In genomic region chr9:77802512-77803293, GRCh38 we compare ENCODE assay signal across 19 cellular contexts.
DNase-seq lines count a peak whose midpoint lies in the region; ATAC-seq and TF ChIP-seq lines count a peak whose summit lies in the region.
"Had no signal": no experiment of that assay in that cellular context is flagged by ENCODE, and none has a peak within 500 bp of the region (broad histone marks: within the 10 kb centered on the region; RNA-seq: fewer than 3 reads in every experiment).

No MANE protein-coding gene starts in this region.

- H3K79me1 ChIP-seq in H9 (ENCODE audit: insufficient read depth, low read depth, low read length, poor library complexity, severe bottlenecking) = peaks cover 2% of the 10 kb centered on the region

- no peak overlapping the region for H3K4ac ChIP-seq in H9 (ENCODE audit: low read depth, low read length)

- no peak overlapping the region for H2AK5ac ChIP-seq in H9 (ENCODE audit: insufficient read length, low read length)

- no peak for TF ChIP-seq CTCF in H9 (conservative IDR thresholded peaks at IDR 0.05)

- H3K27ac Mint-ChIP-seq in H9 = no peak overlapping the region
- H3K27ac Mint-ChIP-seq: activated naive CD8-positive, alpha-beta T cell treated with anti-CD3 and anti-CD28 coated beads for 36 hours; T-helper 17 cell had no signal

- H3K4me1 Mint-ChIP-seq in H9 = peaks cover 7 to 8% of the 10 kb centered on the region in 2 experiments

- no peak overlapping the region for H3K27ac ChIP-seq in H9 (ENCODE audit: insufficient read length, low read depth, low read length)
- H3K27ac ChIP-seq: BLaER1, epithelial cell of prostate, gastrocnemius medialis, prostate gland, thoracic aorta had no signal

- H4K8ac ChIP-seq in H9 (replicated peaks; ENCODE audit: insufficient read length, low read depth, low read length) = no peak overlapping the region

- DNase-seq in NCI-H2196 (lab: John Stamatoyannopoulos, UW; ENCODE audit: unreplicated experiment) (peak; percentile 24), NCI-H2196 treated with DMSO at 0.1 percent for 48 hours (lab: John Stamatoyannopoulos, UW; ENCODE audit: unreplicated experiment) (no peak), NCI-H2227 treated with DMSO at 0.1 percent for 48 hours (lab: John Stamatoyannopoulos, UW) (peak; percentile 74), left kidney (ENCODE audit: low read depth, low spot score) (peak; percentile 5), GM19238 (ENCODE audit: insufficient read length, low spot score) (no peak), HUDEP-2 (lab: John Stamatoyannopoulos, UW; ENCODE audit: unreplicated experiment in 76 of 76) (no peak), H9 (no peak)
- DNase-seq: activated naive CD8-positive, alpha-beta T cell treated with anti-CD3 and anti-CD28 coated beads for 36 hours; gastrocnemius medialis; left ventricle myocardium superior; NCI-H1694 treated with DMSO at 0.1 percent for 48 hours; small intestine; T-helper 17 cell had no signal

- H3K4me2 ChIP-seq in H9 (ENCODE audit: insufficient read depth, insufficient read length, low read length) = no peak overlapping the region
- H3K4me2 ChIP-seq: BLaER1 had no signal

- no peak overlapping the region for H3K9ac ChIP-seq in H9 (ENCODE audit: extremely low read depth, insufficient read length, low read length)
- H3K9ac ChIP-seq: BLaER1 had no signal

- H3K14ac ChIP-seq in H9 (ENCODE audit: insufficient read depth, low read length) = no peak overlapping the region

- H4K5ac ChIP-seq in H9 (ENCODE audit: insufficient read length, low read depth, low read length) = no peak overlapping the region

- no peak overlapping the region for H3T11ph ChIP-seq in H9 (ENCODE audit: low read length)

- no peak for ATAC-seq in esophagus mucosa
- ATAC-seq: gastrocnemius medialis, left ventricle myocardium superior, T-helper 17 cell had no signal

- no peak overlapping the region for H3K23ac ChIP-seq in H9 (ENCODE audit: insufficient read length, low read depth, low read length)

- H3K56ac ChIP-seq in H9 (ENCODE audit: insufficient read length, low read depth, low read length) = no peak overlapping the region

- no peaks in the 10 kb centered on the region for H3K27me3 Mint-ChIP-seq in H9 (ENCODE audit: low read depth)
- H3K27me3 Mint-ChIP-seq: activated naive CD8-positive, alpha-beta T cell treated with anti-CD3 and anti-CD28 coated beads for 36 hours; brain; T-helper 17 cell had no signal

- no peaks in the 10 kb centered on the region for H3K36me3 Mint-ChIP-seq in H9 (ENCODE audit: insufficient read depth in 1 of 3, low read depth in 3 of 3)

- H3K18ac ChIP-seq in H9 (ENCODE audit: insufficient read length, low read depth, low read length) = no peak overlapping the region

- no CpG with 5 or more reads among the region's 7 CpGs for WGBS in H9 (ENCODE audit: extremely low coverage, insufficient read length, low lambda C conversion rate)

- H3K4me3 Mint-ChIP-seq in H9 = no peak overlapping the region
- H3K4me3 Mint-ChIP-seq: activated naive CD8-positive, alpha-beta T cell treated with anti-CD3 and anti-CD28 coated beads for 36 hours; brain; T-helper 17 cell had no signal

- H2BK12ac ChIP-seq in H9 (ENCODE audit: insufficient read length, low read depth, low read length) = no peak overlapping the region

- no peaks in the 10 kb centered on the region for H3K79me2 ChIP-seq in H9 (ENCODE audit: insufficient read depth, low read length)

- no peak overlapping the region for H2AFZ ChIP-seq in H9 (ENCODE audit: low read length)

- H3K9me3 ChIP-seq in H9 (ENCODE audit: control insufficient read depth, low read depth, low read length) = no peaks in the 10 kb centered on the region
- H3K9me3 ChIP-seq: BLaER1, gastrocnemius medialis, prostate gland, thoracic aorta had no signal

- no peaks in the 10 kb centered on the region for H3K4me1 ChIP-seq in H9 (ENCODE audit: insufficient read depth, low read length)
- H3K4me1 ChIP-seq: BLaER1, prostate gland had no signal

- no peaks in the 10 kb centered on the region for H4K20me1 ChIP-seq in H9 (ENCODE audit: control insufficient read depth, insufficient read depth, insufficient read length)
- H4K20me1 ChIP-seq: BLaER1 had no signal

- no peaks in the 10 kb centered on the region for H3K9me3 Mint-ChIP-seq in H9
- H3K9me3 Mint-ChIP-seq: brain had no signal

- H2BK20ac ChIP-seq in H9 (ENCODE audit: low read depth, low read length, poor library complexity, severe bottlenecking) = no peak overlapping the region

- H2BK15ac ChIP-seq in H9 (ENCODE audit: low read depth, low read length) = no peak overlapping the region

- H3K23me2 ChIP-seq in H9 (ENCODE audit: insufficient read length, low read depth, low read length, poor library complexity, severe bottlenecking) = no peaks in the 10 kb centered on the region

- H2BK120ac ChIP-seq in H9 (ENCODE audit: low read depth, low read length, poor library complexity, severe bottlenecking) = no peak overlapping the region

- no peak overlapping the region for H4K91ac ChIP-seq in H9 (ENCODE audit: insufficient read length, low read depth, low read length)

- no peak overlapping the region for H2BK5ac ChIP-seq in H9 (ENCODE audit: insufficient read length, low read length)

- no peaks in the 10 kb centered on the region for H3K27me3 ChIP-seq in H9 (ENCODE audit: insufficient read depth, low read length)
- H3K27me3 ChIP-seq: BLaER1, gastrocnemius medialis had no signal

Comparison
In these comparisons a context has a peak if more than half of its experiments do, and no peak if none do; other contexts are left out.
1. DNase-seq: peak in NCI-H2196 (single experiment), NCI-H2227 treated with DMSO at 0.1 percent for 48 hours (single experiment) and left kidney (single experiment); none in NCI-H2196 treated with DMSO at 0.1 percent for 48 hours (single experiment), GM19238 (single experiment), HUDEP-2 (0 of 76) and H9 (single experiment).